Comparison of ENCODE assay signal across 1 cellular context in the genomic region with DNA sequence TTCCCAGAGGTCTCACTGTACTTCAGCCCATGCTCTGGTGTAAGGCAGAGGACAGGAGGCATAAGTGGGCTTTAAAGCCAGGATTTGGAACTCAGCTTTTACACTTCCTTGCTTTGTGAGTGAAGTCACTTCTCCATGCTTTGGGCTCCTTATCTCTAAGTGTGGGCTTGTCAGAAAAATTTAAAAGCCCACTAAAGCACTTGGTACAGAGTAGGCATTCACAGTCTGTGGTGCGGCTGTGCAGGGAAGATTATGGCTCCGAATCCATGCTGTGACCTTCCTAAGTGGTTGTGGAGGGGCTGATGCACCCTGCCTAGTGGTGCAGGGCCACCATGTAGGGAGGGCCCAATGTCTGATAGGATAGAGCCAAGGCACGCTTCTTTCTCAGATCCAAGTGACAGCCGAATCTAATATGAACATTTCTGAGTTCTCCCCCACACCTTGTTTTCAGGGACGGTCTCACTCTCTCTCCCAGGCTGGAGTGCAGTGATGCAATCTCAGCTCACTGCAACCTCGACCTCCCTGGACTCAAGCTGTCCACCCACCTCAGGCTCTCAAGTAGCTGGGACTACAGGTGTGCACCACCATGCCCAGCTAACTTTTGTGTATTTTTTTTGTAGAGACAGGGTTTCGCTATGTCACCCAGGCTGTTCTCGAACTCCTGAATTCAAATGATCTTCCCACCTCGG.
TF ChIP-seq lines count a peak whose summit lies in the region.

No MANE protein-coding gene starts in this region.

TF ChIP-seq in K562, 482 proteins besides CTCF, POLR2A, EP300 and RAD21 (continued from another document and continues in another):
- TF ChIP-seq, protein P1, sequence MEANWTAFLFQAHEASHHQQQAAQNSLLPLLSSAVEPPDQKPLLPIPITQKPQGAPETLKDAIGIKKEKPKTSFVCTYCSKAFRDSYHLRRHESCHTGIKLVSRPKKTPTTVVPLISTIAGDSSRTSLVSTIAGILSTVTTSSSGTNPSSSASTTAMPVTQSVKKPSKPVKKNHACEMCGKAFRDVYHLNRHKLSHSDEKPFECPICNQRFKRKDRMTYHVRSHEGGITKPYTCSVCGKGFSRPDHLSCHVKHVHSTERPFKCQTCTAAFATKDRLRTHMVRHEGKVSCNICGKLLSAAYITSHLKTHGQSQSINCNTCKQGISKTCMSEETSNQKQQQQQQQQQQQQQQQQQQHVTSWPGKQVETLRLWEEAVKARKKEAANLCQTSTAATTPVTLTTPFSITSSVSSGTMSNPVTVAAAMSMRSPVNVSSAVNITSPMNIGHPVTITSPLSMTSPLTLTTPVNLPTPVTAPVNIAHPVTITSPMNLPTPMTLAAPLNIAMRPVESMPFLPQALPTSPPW (CRISPR knock-in tag; IDR thresholded peaks at IDR 0.05), result no peak
- TF ChIP-seq MAFG (tag; conservative IDR thresholded peaks at IDR 0.05) (no peak), DPF2 (IDR thresholded peaks at IDR 0.05) (peak; percentile 52), ZNF347 (CRISPR knock-in tag; IDR thresholded peaks at IDR 0.05; ENCODE audit: low read depth) (no peak), ZNF217 (CRISPR knock-in tag; IDR thresholded peaks at IDR 0.05) (no peak), KLF16 (IDR thresholded peaks at IDR 0.05) (0 out of 2 replicates have a peak, but pooled peaks have one; percentile 17), CREB5 (CRISPR knock-in tag; IDR thresholded peaks at IDR 0.05) (no peak), RCOR1 (IDR thresholded peaks at IDR 0.05; ENCODE audit: borderline replicate concordance in 1 of 2, low read depth in 2 of 2, low read length in 2 of 2) (no peak; a peak in 1 of 4 replicates), SMARCA4 (IDR thresholded peaks at IDR 0.05) (peak; percentile 51), NCOA6 (IDR thresholded peaks at IDR 0.05) (no peak), ATF3 (IDR thresholded peaks at IDR 0.05) (peak; percentile 85), ATF3 (CRISPR knock-in tag; conservative IDR thresholded peaks at IDR 0.05) (no peak; the same call in 1 of the 2 replicates), ZFP36 (IDR thresholded peaks at IDR 0.05; ENCODE audit: low read depth, low read length, partially characterized antibody) (no peak), TARDBP (IDR thresholded peaks at IDR 0.05) (no peak), GATAD2B (IDR thresholded peaks at IDR 0.05; ENCODE audit: borderline replicate concordance) (no peak), ZKSCAN1 (IDR thresholded peaks at IDR 0.05; ENCODE audit: low read depth, low read length) (0 out of 2 replicates have a peak, but pooled peaks have one; percentile 52), ZBTB9 (CRISPR knock-in tag; IDR thresholded peaks at IDR 0.05) (no peak), ETS2 (tag; IDR thresholded peaks at IDR 0.05; ENCODE audit: borderline replicate concordance, poor library complexity, severe bottlenecking) (no peak)
- TF ChIP-seq, protein P2, sequence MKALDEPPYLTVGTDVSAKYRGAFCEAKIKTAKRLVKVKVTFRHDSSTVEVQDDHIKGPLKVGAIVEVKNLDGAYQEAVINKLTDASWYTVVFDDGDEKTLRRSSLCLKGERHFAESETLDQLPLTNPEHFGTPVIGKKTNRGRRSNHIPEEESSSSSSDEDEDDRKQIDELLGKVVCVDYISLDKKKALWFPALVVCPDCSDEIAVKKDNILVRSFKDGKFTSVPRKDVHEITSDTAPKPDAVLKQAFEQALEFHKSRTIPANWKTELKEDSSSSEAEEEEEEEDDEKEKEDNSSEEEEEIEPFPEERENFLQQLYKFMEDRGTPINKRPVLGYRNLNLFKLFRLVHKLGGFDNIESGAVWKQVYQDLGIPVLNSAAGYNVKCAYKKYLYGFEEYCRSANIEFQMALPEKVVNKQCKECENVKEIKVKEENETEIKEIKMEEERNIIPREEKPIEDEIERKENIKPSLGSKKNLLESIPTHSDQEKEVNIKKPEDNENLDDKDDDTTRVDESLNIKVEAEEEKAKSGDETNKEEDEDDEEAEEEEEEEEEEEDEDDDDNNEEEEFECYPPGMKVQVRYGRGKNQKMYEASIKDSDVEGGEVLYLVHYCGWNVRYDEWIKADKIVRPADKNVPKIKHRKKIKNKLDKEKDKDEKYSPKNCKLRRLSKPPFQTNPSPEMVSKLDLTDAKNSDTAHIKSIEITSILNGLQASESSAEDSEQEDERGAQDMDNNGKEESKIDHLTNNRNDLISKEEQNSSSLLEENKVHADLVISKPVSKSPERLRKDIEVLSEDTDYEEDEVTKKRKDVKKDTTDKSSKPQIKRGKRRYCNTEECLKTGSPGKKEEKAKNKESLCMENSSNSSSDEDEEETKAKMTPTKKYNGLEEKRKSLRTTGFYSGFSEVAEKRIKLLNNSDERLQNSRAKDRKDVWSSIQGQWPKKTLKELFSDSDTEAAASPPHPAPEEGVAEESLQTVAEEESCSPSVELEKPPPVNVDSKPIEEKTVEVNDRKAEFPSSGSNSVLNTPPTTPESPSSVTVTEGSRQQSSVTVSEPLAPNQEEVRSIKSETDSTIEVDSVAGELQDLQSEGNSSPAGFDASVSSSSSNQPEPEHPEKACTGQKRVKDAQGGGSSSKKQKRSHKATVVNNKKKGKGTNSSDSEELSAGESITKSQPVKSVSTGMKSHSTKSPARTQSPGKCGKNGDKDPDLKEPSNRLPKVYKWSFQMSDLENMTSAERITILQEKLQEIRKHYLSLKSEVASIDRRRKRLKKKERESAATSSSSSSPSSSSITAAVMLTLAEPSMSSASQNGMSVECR (CRISPR knock-in tag; IDR thresholded peaks at IDR 0.05), result peak; percentile 43; the same call in 1 of the 2 replicates
- TF ChIP-seq, protein P3, sequence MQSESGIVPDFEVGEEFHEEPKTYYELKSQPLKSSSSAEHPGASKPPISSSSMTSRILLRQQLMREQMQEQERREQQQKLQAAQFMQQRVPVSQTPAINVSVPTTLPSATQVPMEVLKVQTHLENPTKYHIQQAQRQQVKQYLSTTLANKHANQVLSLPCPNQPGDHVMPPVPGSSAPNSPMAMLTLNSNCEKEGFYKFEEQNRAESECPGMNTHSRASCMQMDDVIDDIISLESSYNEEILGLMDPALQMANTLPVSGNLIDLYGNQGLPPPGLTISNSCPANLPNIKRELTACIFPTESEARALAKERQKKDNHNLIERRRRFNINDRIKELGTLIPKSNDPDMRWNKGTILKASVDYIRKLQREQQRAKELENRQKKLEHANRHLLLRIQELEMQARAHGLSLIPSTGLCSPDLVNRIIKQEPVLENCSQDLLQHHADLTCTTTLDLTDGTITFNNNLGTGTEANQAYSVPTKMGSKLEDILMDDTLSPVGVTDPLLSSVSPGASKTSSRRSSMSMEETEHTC (IDR thresholded peaks at IDR 0.05), result no peak
- TF ChIP-seq, protein P4, sequence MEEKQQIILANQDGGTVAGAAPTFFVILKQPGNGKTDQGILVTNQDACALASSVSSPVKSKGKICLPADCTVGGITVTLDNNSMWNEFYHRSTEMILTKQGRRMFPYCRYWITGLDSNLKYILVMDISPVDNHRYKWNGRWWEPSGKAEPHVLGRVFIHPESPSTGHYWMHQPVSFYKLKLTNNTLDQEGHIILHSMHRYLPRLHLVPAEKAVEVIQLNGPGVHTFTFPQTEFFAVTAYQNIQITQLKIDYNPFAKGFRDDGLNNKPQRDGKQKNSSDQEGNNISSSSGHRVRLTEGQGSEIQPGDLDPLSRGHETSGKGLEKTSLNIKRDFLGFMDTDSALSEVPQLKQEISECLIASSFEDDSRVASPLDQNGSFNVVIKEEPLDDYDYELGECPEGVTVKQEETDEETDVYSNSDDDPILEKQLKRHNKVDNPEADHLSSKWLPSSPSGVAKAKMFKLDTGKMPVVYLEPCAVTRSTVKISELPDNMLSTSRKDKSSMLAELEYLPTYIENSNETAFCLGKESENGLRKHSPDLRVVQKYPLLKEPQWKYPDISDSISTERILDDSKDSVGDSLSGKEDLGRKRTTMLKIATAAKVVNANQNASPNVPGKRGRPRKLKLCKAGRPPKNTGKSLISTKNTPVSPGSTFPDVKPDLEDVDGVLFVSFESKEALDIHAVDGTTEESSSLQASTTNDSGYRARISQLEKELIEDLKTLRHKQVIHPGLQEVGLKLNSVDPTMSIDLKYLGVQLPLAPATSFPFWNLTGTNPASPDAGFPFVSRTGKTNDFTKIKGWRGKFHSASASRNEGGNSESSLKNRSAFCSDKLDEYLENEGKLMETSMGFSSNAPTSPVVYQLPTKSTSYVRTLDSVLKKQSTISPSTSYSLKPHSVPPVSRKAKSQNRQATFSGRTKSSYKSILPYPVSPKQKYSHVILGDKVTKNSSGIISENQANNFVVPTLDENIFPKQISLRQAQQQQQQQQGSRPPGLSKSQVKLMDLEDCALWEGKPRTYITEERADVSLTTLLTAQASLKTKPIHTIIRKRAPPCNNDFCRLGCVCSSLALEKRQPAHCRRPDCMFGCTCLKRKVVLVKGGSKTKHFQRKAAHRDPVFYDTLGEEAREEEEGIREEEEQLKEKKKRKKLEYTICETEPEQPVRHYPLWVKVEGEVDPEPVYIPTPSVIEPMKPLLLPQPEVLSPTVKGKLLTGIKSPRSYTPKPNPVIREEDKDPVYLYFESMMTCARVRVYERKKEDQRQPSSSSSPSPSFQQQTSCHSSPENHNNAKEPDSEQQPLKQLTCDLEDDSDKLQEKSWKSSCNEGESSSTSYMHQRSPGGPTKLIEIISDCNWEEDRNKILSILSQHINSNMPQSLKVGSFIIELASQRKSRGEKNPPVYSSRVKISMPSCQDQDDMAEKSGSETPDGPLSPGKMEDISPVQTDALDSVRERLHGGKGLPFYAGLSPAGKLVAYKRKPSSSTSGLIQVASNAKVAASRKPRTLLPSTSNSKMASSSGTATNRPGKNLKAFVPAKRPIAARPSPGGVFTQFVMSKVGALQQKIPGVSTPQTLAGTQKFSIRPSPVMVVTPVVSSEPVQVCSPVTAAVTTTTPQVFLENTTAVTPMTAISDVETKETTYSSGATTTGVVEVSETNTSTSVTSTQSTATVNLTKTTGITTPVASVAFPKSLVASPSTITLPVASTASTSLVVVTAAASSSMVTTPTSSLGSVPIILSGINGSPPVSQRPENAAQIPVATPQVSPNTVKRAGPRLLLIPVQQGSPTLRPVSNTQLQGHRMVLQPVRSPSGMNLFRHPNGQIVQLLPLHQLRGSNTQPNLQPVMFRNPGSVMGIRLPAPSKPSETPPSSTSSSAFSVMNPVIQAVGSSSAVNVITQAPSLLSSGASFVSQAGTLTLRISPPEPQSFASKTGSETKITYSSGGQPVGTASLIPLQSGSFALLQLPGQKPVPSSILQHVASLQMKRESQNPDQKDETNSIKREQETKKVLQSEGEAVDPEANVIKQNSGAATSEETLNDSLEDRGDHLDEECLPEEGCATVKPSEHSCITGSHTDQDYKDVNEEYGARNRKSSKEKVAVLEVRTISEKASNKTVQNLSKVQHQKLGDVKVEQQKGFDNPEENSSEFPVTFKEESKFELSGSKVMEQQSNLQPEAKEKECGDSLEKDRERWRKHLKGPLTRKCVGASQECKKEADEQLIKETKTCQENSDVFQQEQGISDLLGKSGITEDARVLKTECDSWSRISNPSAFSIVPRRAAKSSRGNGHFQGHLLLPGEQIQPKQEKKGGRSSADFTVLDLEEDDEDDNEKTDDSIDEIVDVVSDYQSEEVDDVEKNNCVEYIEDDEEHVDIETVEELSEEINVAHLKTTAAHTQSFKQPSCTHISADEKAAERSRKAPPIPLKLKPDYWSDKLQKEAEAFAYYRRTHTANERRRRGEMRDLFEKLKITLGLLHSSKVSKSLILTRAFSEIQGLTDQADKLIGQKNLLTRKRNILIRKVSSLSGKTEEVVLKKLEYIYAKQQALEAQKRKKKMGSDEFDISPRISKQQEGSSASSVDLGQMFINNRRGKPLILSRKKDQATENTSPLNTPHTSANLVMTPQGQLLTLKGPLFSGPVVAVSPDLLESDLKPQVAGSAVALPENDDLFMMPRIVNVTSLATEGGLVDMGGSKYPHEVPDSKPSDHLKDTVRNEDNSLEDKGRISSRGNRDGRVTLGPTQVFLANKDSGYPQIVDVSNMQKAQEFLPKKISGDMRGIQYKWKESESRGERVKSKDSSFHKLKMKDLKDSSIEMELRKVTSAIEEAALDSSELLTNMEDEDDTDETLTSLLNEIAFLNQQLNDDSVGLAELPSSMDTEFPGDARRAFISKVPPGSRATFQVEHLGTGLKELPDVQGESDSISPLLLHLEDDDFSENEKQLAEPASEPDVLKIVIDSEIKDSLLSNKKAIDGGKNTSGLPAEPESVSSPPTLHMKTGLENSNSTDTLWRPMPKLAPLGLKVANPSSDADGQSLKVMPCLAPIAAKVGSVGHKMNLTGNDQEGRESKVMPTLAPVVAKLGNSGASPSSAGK (IDR thresholded peaks at IDR 0.05), result no peak
